ENCODE assay signal across 7 cellular contexts in the genomic region with DNA sequence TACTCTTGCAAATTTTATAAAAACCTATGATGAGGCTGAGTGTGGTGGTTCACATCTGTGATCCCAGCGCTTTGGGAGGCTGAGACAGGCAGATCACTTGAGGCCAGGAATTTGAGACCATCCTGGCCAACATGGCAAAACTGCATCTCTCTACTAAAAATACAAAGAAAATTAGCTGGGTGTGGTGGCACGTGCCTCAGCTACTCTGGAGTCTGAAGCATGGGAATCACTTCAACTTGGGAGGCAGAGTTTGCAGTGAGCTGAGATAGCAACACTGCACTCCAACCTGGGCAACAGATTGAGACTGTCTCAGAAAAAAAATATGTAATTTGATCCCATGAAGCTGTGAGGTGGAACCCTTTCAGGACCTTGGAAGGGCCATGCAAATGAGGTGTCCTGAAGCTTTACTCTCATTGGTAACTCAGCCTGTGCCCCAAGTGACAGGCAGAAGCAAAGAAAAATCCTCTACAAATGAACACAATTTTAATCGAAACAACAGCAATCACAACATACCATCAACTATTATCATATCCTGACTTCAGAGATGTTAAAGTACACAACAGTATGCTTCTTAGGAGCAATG.
DNase-seq lines count a peak whose midpoint lies in the region; ATAC-seq and TF ChIP-seq lines count a peak whose summit lies in the region.

No MANE protein-coding gene starts in this region.

- H3K4me3 ChIP-seq in MM.1S (ENCODE audit: low read length) (no peak overlapping the region), mammary epithelial cell (replicated peaks in 1 of 3; ENCODE audit: insufficient read depth in 1 of 3, low read depth in 2 of 3, low read length in 3 of 3) (no peak overlapping the region)

- no peaks in the 10 kb centered on the region for H3K36me3 ChIP-seq in MM.1S (replicated peaks; ENCODE audit: insufficient read depth, low read length)
- H3K36me3 ChIP-seq in mammary epithelial cell (ENCODE audit: insufficient read depth, low read length) = no peaks in the 10 kb centered on the region

- H3K27me3 ChIP-seq in MM.1S (replicated peaks; ENCODE audit: insufficient read depth, low read length) (no peaks in the 10 kb centered on the region), mammary epithelial cell (ENCODE audit: insufficient read depth, low read length) (no peaks in the 10 kb centered on the region)

- POLR2A ChIA-PET in naive thymus-derived CD8-positive, alpha-beta T cell (lab: Charles Lee) = interaction anchor here (0.8 to 8.9 kb wide), 8 partner anchors 9 to 765 kb away, joined by 3 to 224 read pairs (median 3); a partner anchor contains a TSS

- H3K9me2 ChIP-seq in MM.1S (replicated peaks; ENCODE audit: insufficient read depth, low read length) = no peaks in the 10 kb centered on the region

- peak overlapping the region; percentile 92 to 98 (median 97) for H3K27ac Mint-ChIP-seq in naive thymus-derived CD8-positive, alpha-beta T cell
- H3K27ac Mint-ChIP-seq in stimulated activated memory B cell treated with anti-CD40 and anti-IgM and Interleukin-4, amounts not matched to agents 10 μg/mL and 1 μg/mL and 100 μg/mL, for 72 hours = no peak overlapping the region

- CTCF ChIA-PET in mammary epithelial cell (lab: Charles Lee; ENCODE audit: low non-redundant PET) = interaction anchor here (0.5 to 0.6 kb wide), 4 partner anchors 26 to 107 kb away, joined by 3 read pairs; no protein-coding TSS in a partner anchor

- peak; percentile 49 for DNase-seq in GM04504 (ENCODE audit: low read depth)
- DNase-seq in MM.1S = peak; percentile 50
- DNase-seq in mammary epithelial cell = peak; percentile 58
- peak in 1 of 10 donors; percentile 16 for DNase-seq in naive thymus-derived CD8-positive, alpha-beta T cell
- no peak for DNase-seq in H4 (ENCODE audit: low spot score)
- no peak for DNase-seq in posterior vena cava (ENCODE audit: low spot score)

- H3K9ac ChIP-seq in MM.1S (ENCODE audit: low read length) (no peak overlapping the region), mammary epithelial cell (ENCODE audit: insufficient read depth, low read length) (no peak overlapping the region)

- H2AFZ ChIP-seq in MM.1S (ENCODE audit: low read length) (no peak overlapping the region), mammary epithelial cell (ENCODE audit: low read depth, low read length) (no peak overlapping the region)

- no peaks in the 10 kb centered on the region for H3K9me3 ChIP-seq in MM.1S (replicated peaks; ENCODE audit: insufficient read depth, low read length)
- H3K9me3 ChIP-seq in mammary epithelial cell (replicated peaks; ENCODE audit: insufficient read depth, low read length) = no peaks in the 10 kb centered on the region

- H3K79me2 ChIP-seq in MM.1S (ENCODE audit: low read length) (no peaks in the 10 kb centered on the region), mammary epithelial cell (ENCODE audit: insufficient read depth, low read length) (no peaks in the 10 kb centered on the region)

- H3K36me3 Mint-ChIP-seq in naive thymus-derived CD8-positive, alpha-beta T cell = peaks cover 0 to 7% (median 3%) of the 10 kb centered on the region in 3 donors
- H3K36me3 Mint-ChIP-seq in stimulated activated memory B cell treated with anti-CD40 and anti-IgM and Interleukin-4, amounts not matched to agents 10 μg/mL and 1 μg/mL and 100 μg/mL, for 72 hours = peaks cover 4% of the 10 kb centered on the region

- intact Hi-C loops in mammary epithelial cell (cut with micrococcal nuclease) (loop anchor here (1.0 kb wide), 1 partner anchor 89 kb away; no protein-coding TSS in a partner anchor), posterior vena cava (cut with DNase I) (no loop called here)

- H3K27ac ChIP-seq in MM.1S (ENCODE audit: low read length) (peak overlapping the region; percentile 19; the same call in 1 of the 2 replicates), mammary epithelial cell (ENCODE audit: insufficient read depth, low read depth, low read length) (no peak overlapping the region)

- H3K4me3 Mint-ChIP-seq in naive thymus-derived CD8-positive, alpha-beta T cell = peak overlapping the region in 8 of 10 donors; percentile 72 to 88 (median 82)
- no peak overlapping the region for H3K4me3 Mint-ChIP-seq in stimulated activated memory B cell treated with anti-CD40 and anti-IgM and Interleukin-4, amounts not matched to agents 10 μg/mL and 1 μg/mL and 100 μg/mL, for 72 hours

- H3K4me2 ChIP-seq in MM.1S (ENCODE audit: low read depth, low read length) = no peak overlapping the region
- no peak overlapping the region for H3K4me2 ChIP-seq in mammary epithelial cell (ENCODE audit: insufficient read depth, low read depth, low read length)

- H3K27me3 Mint-ChIP-seq in naive thymus-derived CD8-positive, alpha-beta T cell = no peaks in the 10 kb centered on the region
- no peaks in the 10 kb centered on the region for H3K27me3 Mint-ChIP-seq in stimulated activated memory B cell treated with anti-CD40 and anti-IgM and Interleukin-4, amounts not matched to agents 10 μg/mL and 1 μg/mL and 100 μg/mL, for 72 hours

- no peak for TF ChIP-seq CTCF in MM.1S (IDR thresholded peaks at IDR 0.05; ENCODE audit: low read length)
- TF ChIP-seq CTCF in mammary epithelial cell (conservative IDR thresholded peaks at IDR 0.05 in 1 of 2, IDR thresholded peaks at IDR 0.05 in 1 of 2; ENCODE audit: extremely low read depth in 1 of 2, insufficient read depth in 1 of 2, low read depth in 1 of 2, low read length in 2 of 2) = no peak

- H3K9me3 Mint-ChIP-seq in naive thymus-derived CD8-positive, alpha-beta T cell = peaks cover 0 to 2% (median 0%) of the 10 kb centered on the region in 9 donors
- H3K9me3 Mint-ChIP-seq in stimulated activated memory B cell treated with anti-CD40 and anti-IgM and Interleukin-4, amounts not matched to agents 10 μg/mL and 1 μg/mL and 100 μg/mL, for 72 hours = no peaks in the 10 kb centered on the region

- ATAC-seq in naive thymus-derived CD8-positive, alpha-beta T cell = no peak
- ATAC-seq in stimulated activated memory B cell treated with anti-CD40 and anti-IgM and Interleukin-4, amounts not matched to agents 10 μg/mL and 1 μg/mL and 100 μg/mL, for 72 hours = no peak

- peaks cover 41 to 64% (median 56%) of the 10 kb centered on the region in 4 donors for H3K4me1 Mint-ChIP-seq in naive thymus-derived CD8-positive, alpha-beta T cell
- H3K4me1 Mint-ChIP-seq in stimulated activated memory B cell treated with anti-CD40 and anti-IgM and Interleukin-4, amounts not matched to agents 10 μg/mL and 1 μg/mL and 100 μg/mL, for 72 hours = peaks cover 55% of the 10 kb centered on the region

- H3K4me1 ChIP-seq in MM.1S (ENCODE audit: low read length) (peaks cover 68% of the 10 kb centered on the region), mammary epithelial cell (ENCODE audit: insufficient read depth, low read length) (peaks cover 6% of the 10 kb centered on the region)

- BruUV-seq in mammary epithelial cell (replicated peaks; lab: Mats Ljungman, UMichigan) = no TSS peak

- H4K20me1 ChIP-seq in MM.1S (ENCODE audit: insufficient read depth, low read length) (no peaks in the 10 kb centered on the region), mammary epithelial cell (ENCODE audit: insufficient read depth, low read length) (no peaks in the 10 kb centered on the region)

- WGBS in mammary epithelial cell (ENCODE audit: low coverage, missing lambda C conversion rate) = 74% methylated on average over 3 of the region's 3 CpGs

- peaks cover 23% of the 10 kb centered on the region for H3F3A ChIP-seq in MM.1S (ENCODE audit: insufficient read depth, low read length)

- in situ Hi-C loops in mammary epithelial cell (cut with MboI; ENCODE audit: low sequenced_read_pairs in 2 of 2) = no loop called here

- dilution Hi-C loops in mammary epithelial cell (cut with HindIII; ENCODE audit: low sequenced_read_pairs) = loop anchor here (5.0 to 10.0 kb wide), 2 partner anchors 76 to 93 kb away; no protein-coding TSS in a partner anchor

Comparison
In these comparisons a context has a peak if more than half of its experiments do, and no peak if none do; other contexts are left out.
1. DNase-seq: peak in GM04504 (single experiment), MM.1S (single experiment) and mammary epithelial cell (single experiment); none in H4 (single experiment) and posterior vena cava (single experiment).